ENCODE assay signal across 23 cellular contexts in the genomic region with DNA sequence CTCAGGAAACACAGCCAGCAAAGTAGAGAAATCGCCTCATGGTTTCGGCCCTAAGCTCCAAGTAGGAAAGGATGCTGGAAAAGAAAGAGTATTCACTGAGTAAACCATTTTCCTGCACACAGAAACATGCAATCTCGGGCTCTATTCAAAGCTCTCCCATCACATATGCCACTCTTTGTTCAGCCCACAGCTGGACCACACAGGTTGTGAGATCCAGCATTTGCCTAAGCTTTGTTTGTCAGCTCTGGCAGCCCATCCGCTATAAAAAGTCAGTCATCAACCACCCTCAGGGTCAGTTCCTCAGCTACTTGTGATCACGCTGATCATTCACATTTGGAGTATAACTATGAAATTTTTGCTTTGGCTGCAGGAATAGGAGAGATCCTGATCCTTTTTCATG.
"Had no signal": no experiment of that assay in that cellular context is flagged by ENCODE, and none has a peak within 500 bp of the region (broad histone marks: within the 10 kb centered on the region; RNA-seq: fewer than 3 reads in every experiment).

No MANE protein-coding gene starts in this region.

- H3K4me3 ChIP-seq: gastrocnemius medialis, lung, ovary, prostate gland, right atrium auricular region, spleen, thyroid gland, upper lobe of right lung had no signal

- H3K9me3 ChIP-seq: gastrocnemius medialis, ovary, prostate gland, right atrium auricular region, spleen, thyroid gland, upper lobe of right lung had no signal

- H3K27ac ChIP-seq: brain microvascular endothelial cell, gastrocnemius medialis, ovary, prostate gland, right atrium auricular region, spleen, thyroid gland, upper lobe of right lung, WERI-Rb-1 had no signal

- H3K27ac Mint-ChIP-seq: activated naive CD4-positive, alpha-beta T cell treated with anti-CD3 and anti-CD28 coated beads, Interleukin-2, amount 50 U/mL, for 24 hours; dendritic cell treated with granulocyte-macrophage colony-stimulating factor and Interleukin-4, amounts not matched to agents 40 ng/mL and 50 ng/mL, for 4 days had no signal

- H3K27me3 ChIP-seq: brain microvascular endothelial cell, ovary, right atrium auricular region, thyroid gland, upper lobe of right lung had no signal

- H3K36me3 ChIP-seq: brain microvascular endothelial cell, gastrocnemius medialis, ovary, prostate gland, right atrium auricular region, spleen, thyroid gland, upper lobe of right lung, WERI-Rb-1 had no signal

- H3K36me3 Mint-ChIP-seq: activated naive CD4-positive, alpha-beta T cell treated with anti-CD3 and anti-CD28 coated beads, Interleukin-2, amount 50 U/mL, for 24 hours; naive B cell had no signal

- H3K4me1 ChIP-seq: gastrocnemius medialis, prostate gland, right atrium auricular region, spleen, thyroid gland, upper lobe of right lung had no signal

- H3K9me3 Mint-ChIP-seq: activated naive CD4-positive, alpha-beta T cell treated with anti-CD3 and anti-CD28 coated beads, Interleukin-2, amount 50 U/mL, for 24 hours; dendritic cell treated with granulocyte-macrophage colony-stimulating factor and Interleukin-4, amounts not matched to agents 40 ng/mL and 50 ng/mL, for 4 days had no signal

- H3K4me1 Mint-ChIP-seq: activated naive CD4-positive, alpha-beta T cell treated with anti-CD3 and anti-CD28 coated beads, Interleukin-2, amount 50 U/mL, for 24 hours; naive B cell had no signal

- DNase-seq: activated CD4-positive, alpha-beta T cell treated with anti-CD3 and anti-CD28 coated beads for 1 hour; activated gamma-delta T cell treated with Interleukin-2 at 50 U/mL for 16 hours; activated T-cell treated with anti-CD3 and anti-CD28 coated beads, Interleukin-2, amount 50 U/mL, for 1 hour; anterior cingulate cortex; brain microvascular endothelial cell; caudate nucleus; effector CD8-positive, alpha-beta T cell; gastrocnemius medialis; head of caudate nucleus; naive B cell; ovary; spleen; stimulated activated CD4-positive, alpha-beta T cell treated with anti-CD3 and anti-CD28 coated beads, Interleukin-4, amount 100 ng/mL, for 1 hour; stimulated activated naive CD8-positive, alpha-beta T cell treated with anti-CD3 and anti-CD28 coated beads, Interleukin-15, Interleukin-2, amounts not matched to agents 100 U/mL and 50 U/mL, for 24 hours; T-helper 1 cell; thyroid gland; upper lobe of right lung; WERI-Rb-1 had no signal

- H3K4me3 Mint-ChIP-seq: activated naive CD4-positive, alpha-beta T cell treated with anti-CD3 and anti-CD28 coated beads, Interleukin-2, amount 50 U/mL, for 24 hours; dendritic cell treated with granulocyte-macrophage colony-stimulating factor and Interleukin-4, amounts not matched to agents 40 ng/mL and 50 ng/mL, for 4 days; naive B cell had no signal
